8 cellular contexts compared by ENCODE assay signal in genomic region chr14:94748667-94749347, GRCh38. TPM values are rescaled to one million over a fixed set of nuclear protein-coding genes. Genes with fewer than 3 reads are reported as not detected.
DNase-seq lines count a peak whose midpoint lies in the region; ATAC-seq, FAIRE-seq and TF ChIP-seq lines count a peak whose summit lies in the region.

No MANE protein-coding gene starts in this region.

- ATAC-seq in RWPE2 (ENCODE audit: low read depth) (peak; percentile 78), HG03135 (IDR thresholded peaks at IDR 0.05; ENCODE audit: unreplicated experiment) (no peak), sciatic nerve (no peak), HG02623 (IDR thresholded peaks at IDR 0.05; ENCODE audit: unreplicated experiment) (no peak), GM18502 (IDR thresholded peaks at IDR 0.05; ENCODE audit: poor library complexity, unreplicated experiment) (no peak)

- H3K9me1 ChIP-seq in keratinocyte (ENCODE audit: control insufficient read depth, extremely low read depth, insufficient read depth, low read length), result no peaks in the 10 kb centered on the region

- H3K9me3 ChIP-seq in HEK293 (ENCODE audit: control insufficient read depth, insufficient read depth, low read depth, low read length), result no peaks in the 10 kb centered on the region
- no peaks in the 10 kb centered on the region for H3K9me3 ChIP-seq in RWPE2 (ENCODE audit: severe bottlenecking)
- no peaks in the 10 kb centered on the region for H3K9me3 ChIP-seq in keratinocyte (ENCODE audit: control insufficient read depth, low read depth, low read length)

- no peak overlapping the region for H3K4me2 ChIP-seq in keratinocyte (ENCODE audit: control insufficient read depth, extremely low read depth, insufficient read depth, low read depth, low read length)

- DNase-seq in DMS53 treated with DMSO at 0.1 percent for 48 hours (lab: John Stamatoyannopoulos, UW; ENCODE audit: unreplicated experiment), result peak; percentile 0
- no peak for DNase-seq in RWPE2 (ENCODE audit: low spot score)
- DNase-seq in keratinocyte (ENCODE audit: low read depth, low spot score), result no peak
- no peak for DNase-seq in sciatic nerve (ENCODE audit: low spot score)

- H4K20me1 ChIP-seq in keratinocyte (ENCODE audit: control insufficient read depth, extremely low read depth, insufficient read depth, low read length), result no peaks in the 10 kb centered on the region

- H3K27ac ChIP-seq in HEK293 (ENCODE audit: extremely low read depth, low read depth, low read length) (no peak overlapping the region), RWPE2 (ENCODE audit: poor library complexity, severe bottlenecking) (no peak overlapping the region), keratinocyte (ENCODE audit: control insufficient read depth, insufficient read depth, low read length) (no peak overlapping the region)

- TF ChIP-seq CTCF in HEK293 (tag by site-specific recombination; IDR thresholded peaks at IDR 0.05), result peak; percentile 88
- TF ChIP-seq CTCF in RWPE2 (IDR thresholded peaks at IDR 0.05; ENCODE audit: poor library complexity, severe bottlenecking), result peak; percentile 79
- peak; percentile 47 to 68 (median 49) for TF ChIP-seq CTCF in keratinocyte (optimal IDR thresholded peaks at IDR 0.05 in 1 of 3, IDR thresholded peaks at IDR 0.05 in 1 of 3, conservative IDR thresholded peaks at IDR 0.05 in 1 of 3; ENCODE audit: extremely low read depth in 1 of 3, insufficient read depth in 2 of 3, low read length in 3 of 3)

- intact Hi-C loops in sciatic nerve (cut with DNase I), result no loop called here

- peaks cover 11% of the 10 kb centered on the region for H3K27me3 ChIP-seq in RWPE2 (ENCODE audit: insufficient read depth, poor library complexity, severe bottlenecking)
- no peaks in the 10 kb centered on the region for H3K27me3 ChIP-seq in keratinocyte (ENCODE audit: control insufficient read depth, extremely low read depth, insufficient read depth, low read length)

- H2AFZ ChIP-seq in keratinocyte (ENCODE audit: control insufficient read depth, low read length), result no peak overlapping the region

- no peak for FAIRE-seq in keratinocyte (lab: Jason Lieb, UNC)

- H3K9ac ChIP-seq in keratinocyte (ENCODE audit: control insufficient read depth, extremely low read depth, insufficient read depth, low read length), result no peak overlapping the region

- H3K79me2 ChIP-seq in keratinocyte (ENCODE audit: control insufficient read depth, insufficient read depth, low read length), result no peaks in the 10 kb centered on the region

- CTCF ChIA-PET in HEK293 (lab: Yijun Ruan, JAX), result interaction anchor here (0.5 to 3.3 kb wide), 20 partner anchors 9 to 1950 kb away, joined by 3 to 33 read pairs (median 4); no protein-coding TSS in a partner anchor

- POLR2A ChIA-PET in HEK293 (lab: Yijun Ruan, JAX), result no interaction called here

- no peaks in the 10 kb centered on the region for H3K36me3 ChIP-seq in HEK293 (ENCODE audit: control insufficient read depth in 2 of 2, insufficient read depth in 1 of 2, low read length in 2 of 2)
- no peaks in the 10 kb centered on the region for H3K36me3 ChIP-seq in RWPE2 (ENCODE audit: low read depth)
- H3K36me3 ChIP-seq in keratinocyte (ENCODE audit: control insufficient read depth in 2 of 2, extremely low read depth in 1 of 2, insufficient read depth in 2 of 2, low read length in 2 of 2), result no peaks in the 10 kb centered on the region

- no peak overlapping the region for H3K4me3 ChIP-seq in HEK293 (ENCODE audit: low read depth, low read length)
- no peak overlapping the region for H3K4me3 ChIP-seq in RWPE2 (ENCODE audit: severe bottlenecking)
- no peak overlapping the region for H3K4me3 ChIP-seq in keratinocyte (ENCODE audit: control insufficient read depth in 2 of 3, extremely low read depth in 1 of 3, insufficient read depth in 2 of 3, low read depth in 1 of 3, low read length in 3 of 3)

- dilution Hi-C loops in keratinocyte (cut with MboI; ENCODE audit: extremely low pct_ligation_motif_present, low sequenced_read_pairs), result no loop called here

- H3K4me1 ChIP-seq in HEK293 (ENCODE audit: control insufficient read depth, insufficient read depth, low read length) (no peaks in the 10 kb centered on the region), RWPE2 (ENCODE audit: insufficient read depth, poor library complexity, severe bottlenecking) (no peaks in the 10 kb centered on the region), keratinocyte (ENCODE audit: control insufficient read depth, extremely low read depth, insufficient read depth, low read length) (no peaks in the 10 kb centered on the region)

TF ChIP-seq in HEK293, 187 proteins besides CTCF, POLR2A, EP300 and RAD21 (continues in another document):
- TF ChIP-seq ZFHX2 (tag by site-specific recombination; conservative IDR thresholded peaks at IDR 0.05), result 0 out of 2 replicates have a peak, but pooled peaks have one; percentile 25
- TF ChIP-seq PRDM10 (tag by site-specific recombination; IDR thresholded peaks at IDR 0.05), result 0 out of 2 replicates have a peak, but pooled peaks have one; percentile 11
- TF ChIP-seq ZNF2 (tag by site-specific recombination; IDR thresholded peaks at IDR 0.05), result 0 out of 2 replicates have a peak, but pooled peaks have one; percentile 58
- TF ChIP-seq, protein P1, sequence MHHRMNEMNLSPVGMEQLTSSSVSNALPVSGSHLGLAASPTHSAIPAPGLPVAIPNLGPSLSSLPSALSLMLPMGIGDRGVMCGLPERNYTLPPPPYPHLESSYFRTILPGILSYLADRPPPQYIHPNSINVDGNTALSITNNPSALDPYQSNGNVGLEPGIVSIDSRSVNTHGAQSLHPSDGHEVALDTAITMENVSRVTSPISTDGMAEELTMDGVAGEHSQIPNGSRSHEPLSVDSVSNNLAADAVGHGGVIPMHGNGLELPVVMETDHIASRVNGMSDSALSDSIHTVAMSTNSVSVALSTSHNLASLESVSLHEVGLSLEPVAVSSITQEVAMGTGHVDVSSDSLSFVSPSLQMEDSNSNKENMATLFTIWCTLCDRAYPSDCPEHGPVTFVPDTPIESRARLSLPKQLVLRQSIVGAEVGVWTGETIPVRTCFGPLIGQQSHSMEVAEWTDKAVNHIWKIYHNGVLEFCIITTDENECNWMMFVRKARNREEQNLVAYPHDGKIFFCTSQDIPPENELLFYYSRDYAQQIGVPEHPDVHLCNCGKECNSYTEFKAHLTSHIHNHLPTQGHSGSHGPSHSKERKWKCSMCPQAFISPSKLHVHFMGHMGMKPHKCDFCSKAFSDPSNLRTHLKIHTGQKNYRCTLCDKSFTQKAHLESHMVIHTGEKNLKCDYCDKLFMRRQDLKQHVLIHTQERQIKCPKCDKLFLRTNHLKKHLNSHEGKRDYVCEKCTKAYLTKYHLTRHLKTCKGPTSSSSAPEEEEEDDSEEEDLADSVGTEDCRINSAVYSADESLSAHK (tag by site-specific recombination; IDR thresholded peaks at IDR 0.05), result no peak
- peak; percentile 45; the same call in 1 of the 2 replicates for TF ChIP-seq SCRT2 (tag by site-specific recombination; IDR thresholded peaks at IDR 0.05)
- peak; percentile 61; the same call in 1 of the 2 replicates for TF ChIP-seq ZNF335 (tag by site-specific recombination; conservative IDR thresholded peaks at IDR 0.05)
- no peak for TF ChIP-seq ZNF660 (tag by site-specific recombination; IDR thresholded peaks at IDR 0.05)
- TF ChIP-seq ZNF654 (tag by site-specific recombination; IDR thresholded peaks at IDR 0.05; ENCODE audit: low read depth), result peak; percentile 38

RNA-seq across cellular contexts. Expression of gene GSC, which starts 21.1 kb away (rescaled TPM):
- polyA plus RNA-seq in keratinocyte, result not detected in 3 replicates
- polyA plus RNA-seq in keratinocyte (2011; ENCODE audit: low read depth), result not detected
- polyA plus RNA-seq in keratinocyte (2011; cell fraction: cytosol; rRNA removed), result not detected in 2 replicates
- polyA plus RNA-seq in keratinocyte (2011; cell fraction: nucleus; rRNA removed), result not detected in 2 replicates
- not detected in 2 replicates for polyA plus RNA-seq in keratinocyte (2012; ENCODE audit: low replicate concordance)
- not detected in 3 replicates for polyA minus RNA-seq in keratinocyte
- not detected for polyA minus RNA-seq in keratinocyte (2011; cell fraction: cytosol; rRNA and poly(A)+ RNA removed)
- not detected in 2 replicates for polyA minus RNA-seq in keratinocyte (2011; cell fraction: nucleus; rRNA and poly(A)+ RNA removed)
- total RNA-seq in sciatic nerve, result 4.5 TPM
